Comparison of ENCODE assay signal across 21 cellular contexts in genomic region chr7:526474-527034, GRCh38.
"Had no signal": no experiment of that assay in that cellular context is flagged by ENCODE, and none has a peak within 500 bp of the region (broad histone marks: within the 10 kb centered on the region; RNA-seq: fewer than 3 reads in every experiment).

No MANE protein-coding gene starts in this region.

- H3K4me3 Mint-ChIP-seq: activated B cell treated with CpG ODN at 0.5 μM for 24 hours; activated CD8-positive, alpha-beta memory T cell treated with anti-CD3 and anti-CD28 coated beads, Interleukin-2, amount 10 ng/mL, durations not matched to agents 7 days and 5 days; activated CD8-positive, alpha-beta T cell treated with anti-CD3 and anti-CD28 coated beads, Interleukin-2, amount 10 ng/mL, durations not matched to agents 7 days and 5 days; effector memory CD8-positive, alpha-beta T cell; nephron; type B pancreatic cell had no signal

- H3K27ac Mint-ChIP-seq: activated B cell treated with CpG ODN at 0.5 μM for 24 hours; activated CD8-positive, alpha-beta memory T cell treated with anti-CD3 and anti-CD28 coated beads, Interleukin-2, amount 10 ng/mL, durations not matched to agents 7 days and 5 days; activated CD8-positive, alpha-beta T cell treated with anti-CD3 and anti-CD28 coated beads, Interleukin-2, amount 10 ng/mL, durations not matched to agents 7 days and 5 days; activated naive CD4-positive, alpha-beta T cell treated with anti-CD3 and anti-CD28 coated beads, Interleukin-2, amount 50 U/mL, for 72 hours; activated T-helper 2 cell treated with anti-CD3 and anti-CD28 coated beads, Interferon-gamma antibody, Interleukin-2, Interleukin-4, amounts not matched to agents 10 μg/mL and 5 μg/mL and 100 μg/mL, durations not matched to agents 14 hours and 24 hours and 36 hours; effector memory CD8-positive, alpha-beta T cell; nephron; type B pancreatic cell had no signal

- H3K9me3 Mint-ChIP-seq: activated B cell treated with CpG ODN at 0.5 μM for 24 hours; activated naive CD4-positive, alpha-beta T cell treated with anti-CD3 and anti-CD28 coated beads, Interleukin-2, amount 50 U/mL, for 72 hours; activated T-helper 2 cell treated with anti-CD3 and anti-CD28 coated beads, Interferon-gamma antibody, Interleukin-2, Interleukin-4, amounts not matched to agents 10 μg/mL and 5 μg/mL and 100 μg/mL, durations not matched to agents 14 hours and 24 hours and 36 hours; effector memory CD8-positive, alpha-beta T cell; nephron; type B pancreatic cell had no signal

- H3K36me3 ChIP-seq: uterus had no signal

- H3K27me3 ChIP-seq: body of pancreas, testis had no signal

- H3K27me3 Mint-ChIP-seq: activated B cell treated with CpG ODN at 0.5 μM for 24 hours had no signal

- FAIRE-seq: endothelial cell of umbilical vein, kidney had no signal

- ATAC-seq: activated CD8-positive, alpha-beta memory T cell treated with anti-CD3 and anti-CD28 coated beads, Interleukin-2, amount 10 ng/mL, durations not matched to agents 7 days and 5 days; activated CD8-positive, alpha-beta T cell treated with anti-CD3 and anti-CD28 coated beads, Interleukin-2, amount 10 ng/mL, durations not matched to agents 7 days and 5 days; activated naive CD4-positive, alpha-beta T cell treated with anti-CD3 and anti-CD28 coated beads, Interleukin-2, amount 50 U/mL, for 72 hours; body of pancreas; effector memory CD8-positive, alpha-beta T cell; left colon; stimulated activated naive CD8-positive, alpha-beta T cell treated with anti-CD3 and anti-CD28 coated beads, Interleukin-15, Interleukin-2, amounts not matched to agents 100 U/mL and 50 U/mL, for 24 hours had no signal

- H3K27ac ChIP-seq: body of pancreas, testis, uterus had no signal

- H3K4me1 ChIP-seq: uterus had no signal

- H3K9me3 ChIP-seq: testis, uterus had no signal

- H3K4me3 ChIP-seq: body of pancreas, testis, uterus had no signal

- H3K36me3 Mint-ChIP-seq: activated CD8-positive, alpha-beta memory T cell treated with anti-CD3 and anti-CD28 coated beads, Interleukin-2, amount 10 ng/mL, durations not matched to agents 7 days and 5 days; activated naive CD4-positive, alpha-beta T cell treated with anti-CD3 and anti-CD28 coated beads, Interleukin-2, amount 50 U/mL, for 72 hours; type B pancreatic cell had no signal

- DNase-seq: activated B cell treated with CpG ODN at 0.5 μM for 24 hours; activated CD8-positive, alpha-beta memory T cell treated with anti-CD3 and anti-CD28 coated beads, Interleukin-2, amount 10 ng/mL, durations not matched to agents 7 days and 5 days; activated CD8-positive, alpha-beta T cell treated with anti-CD3 and anti-CD28 coated beads, Interleukin-2, amount 10 ng/mL, durations not matched to agents 7 days and 5 days; activated T-cell treated with anti-CD3 and anti-CD28 coated beads, Interleukin-2, amount 50 U/mL, for 48 hours; body of pancreas; cortex of kidney; effector memory CD8-positive, alpha-beta T cell; foreskin fibroblast; hippocampal formation; kidney; left colon; stimulated activated CD4-positive, alpha-beta T cell treated with anti-CD3 and anti-CD28 coated beads, Interleukin-4, amount 100 ng/mL, for 1 hour; stimulated activated naive CD8-positive, alpha-beta T cell treated with anti-CD3 and anti-CD28 coated beads, Interleukin-15, Interleukin-2, amounts not matched to agents 100 U/mL and 50 U/mL, for 24 hours; T-helper 2 cell; testis; uterus had no signal
